Comparison of ENCODE assay signal across 1 cellular context in the genomic region with DNA sequence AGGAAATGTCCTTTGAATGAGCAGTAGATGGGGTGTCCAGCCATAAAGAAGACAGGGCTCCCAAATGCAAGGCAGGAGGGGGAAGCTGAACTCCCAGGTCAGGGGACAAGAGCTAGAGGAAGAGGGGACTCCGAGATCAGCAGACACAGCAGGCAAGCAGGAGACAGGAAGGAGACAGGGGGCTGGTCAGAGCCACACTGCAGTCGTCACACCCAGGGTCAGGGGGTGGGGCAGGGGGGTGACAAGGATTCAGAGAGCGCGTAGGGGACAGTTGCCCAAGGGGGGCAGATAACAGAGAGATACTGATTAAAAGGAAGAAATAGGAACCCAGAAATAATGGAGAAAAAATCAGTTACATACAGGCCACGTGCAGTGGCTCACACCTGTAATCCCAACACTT.
TF ChIP-seq lines count a peak whose summit lies in the region.

No MANE protein-coding gene starts in this region.

TF ChIP-seq in K562, 482 proteins besides CTCF, POLR2A, EP300 and RAD21:
- TF ChIP-seq NCOA4 (IDR thresholded peaks at IDR 0.05; ENCODE audit: partially characterized antibody) (no peak), PRMT5 (CRISPR knock-in tag; IDR thresholded peaks at IDR 0.05) (no peak), HDAC3 (IDR thresholded peaks at IDR 0.05; ENCODE audit: borderline replicate concordance, partially characterized antibody) (no peak), GABPB1 (CRISPR knock-in tag; IDR thresholded peaks at IDR 0.05) (no peak), EGR1 (conservative IDR thresholded peaks at IDR 0.05) (peak; percentile 35; the same call in 1 of the 2 replicates)
- TF ChIP-seq, protein P1, sequence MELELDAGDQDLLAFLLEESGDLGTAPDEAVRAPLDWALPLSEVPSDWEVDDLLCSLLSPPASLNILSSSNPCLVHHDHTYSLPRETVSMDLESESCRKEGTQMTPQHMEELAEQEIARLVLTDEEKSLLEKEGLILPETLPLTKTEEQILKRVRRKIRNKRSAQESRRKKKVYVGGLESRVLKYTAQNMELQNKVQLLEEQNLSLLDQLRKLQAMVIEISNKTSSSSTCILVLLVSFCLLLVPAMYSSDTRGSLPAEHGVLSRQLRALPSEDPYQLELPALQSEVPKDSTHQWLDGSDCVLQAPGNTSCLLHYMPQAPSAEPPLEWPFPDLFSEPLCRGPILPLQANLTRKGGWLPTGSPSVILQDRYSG (tag; conservative IDR thresholded peaks at IDR 0.05; ENCODE audit: low read depth), result no peak
